ENCODE assay signal across 8 cellular contexts in the genomic region with DNA sequence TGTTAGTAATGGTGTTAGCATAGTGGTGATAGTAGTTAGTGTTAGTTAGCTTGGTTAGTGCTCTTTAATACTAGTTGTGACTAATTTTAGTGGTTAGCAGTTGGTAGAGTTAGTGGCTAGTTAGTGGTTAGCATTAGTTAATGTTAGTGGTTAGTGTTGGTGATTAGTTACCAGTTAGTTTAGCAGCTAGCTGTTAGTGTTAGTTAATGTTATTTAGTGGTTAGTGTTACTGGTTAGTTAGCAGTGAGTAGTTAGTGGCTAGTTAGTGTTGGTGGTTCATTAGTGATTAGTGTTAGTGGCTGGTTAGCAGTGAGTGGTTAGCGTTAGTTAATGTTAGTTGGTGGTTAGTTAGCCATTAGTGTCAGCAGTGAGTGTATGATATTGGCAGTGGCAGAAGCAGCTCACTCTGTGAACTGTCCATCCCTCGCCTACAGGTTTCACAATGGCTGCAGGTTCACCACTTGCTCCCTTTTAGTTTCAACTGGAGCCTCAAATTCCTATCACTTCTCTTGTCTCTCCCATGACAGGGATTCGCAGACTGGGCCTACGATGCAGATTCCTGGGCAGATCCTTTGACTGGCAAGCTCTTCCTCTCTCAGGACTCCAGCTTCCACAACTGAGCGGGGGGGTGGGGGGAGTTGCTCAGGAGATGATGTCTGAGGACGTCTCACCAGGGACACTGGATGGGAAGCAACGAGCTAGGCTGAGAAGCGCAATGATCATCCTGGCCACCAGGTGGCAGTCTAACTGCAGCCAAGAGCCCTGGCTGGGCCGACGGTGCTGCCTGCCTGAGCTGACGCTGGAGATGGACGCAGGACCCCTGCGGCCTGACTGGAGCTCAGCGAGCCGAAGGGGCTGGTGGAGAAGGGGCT. TPM values are rescaled to one million over a fixed set of nuclear protein-coding genes. Genes with fewer than 3 reads are reported as not detected.
DNase-seq lines count a peak whose midpoint lies in the region; FAIRE-seq and TF ChIP-seq lines count a peak whose summit lies in the region.

No MANE protein-coding gene starts in this region.

- no peaks in the 10 kb centered on the region for H3K36me3 Mint-ChIP-seq in osteocyte (ENCODE audit: unreplicated experiment)

- H3K27ac ChIP-seq in GM23248 (no peak overlapping the region), KMS-11 (no peak overlapping the region), RWPE1 (no peak overlapping the region), tibial nerve (no peak overlapping the region)

- no peaks in the 10 kb centered on the region for H3F3A ChIP-seq in GM23248 (ENCODE audit: insufficient read depth)

- no peak for TF ChIP-seq POLR2A in tibial nerve (IDR thresholded peaks at IDR 0.05)

- H3K4me1 ChIP-seq in GM23248 (ENCODE audit: insufficient read depth), result no peaks in the 10 kb centered on the region
- no peaks in the 10 kb centered on the region for H3K4me1 ChIP-seq in KMS-11 (ENCODE audit: low read depth, poor library complexity, severe bottlenecking)
- H3K4me1 ChIP-seq in tibial nerve, result peaks cover 0 to 25% (median 0%) of the 10 kb centered on the region in 4 donors

- H3K4me3 ChIP-seq in GM23248, result no peak overlapping the region
- H3K4me3 ChIP-seq in KMS-11 (IDR thresholded peaks at IDR 0.05; ENCODE audit: insufficient read depth, low read depth, low read length), result no peak overlapping the region
- H3K4me3 ChIP-seq in tibial nerve, result peak overlapping the region in 1 of 4 donors; percentile 34

- H3K9me3 ChIP-seq in GM23248 (ENCODE audit: low read depth), result no peaks in the 10 kb centered on the region
- no peaks in the 10 kb centered on the region for H3K9me3 ChIP-seq in tibial nerve

- CTCF ChIA-PET in RWPE1 (lab: Yijun Ruan, JAX), result interaction anchor here (0.5 to 6.2 kb wide), 21 partner anchors 9 to 289 kb away, joined by 3 to 108 read pairs (median 4); no protein-coding TSS in a partner anchor

- H3K9ac ChIP-seq in GM23248 (no peak overlapping the region), KMS-11 (no peak overlapping the region)

- H3K4me1 Mint-ChIP-seq in osteocyte (ENCODE audit: unreplicated experiment), result peaks cover 8% of the 10 kb centered on the region

- peaks cover 27% of the 10 kb centered on the region for H3K27me3 ChIP-seq in GM23248 (replicated peaks; ENCODE audit: insufficient read depth)
- no peaks in the 10 kb centered on the region for H3K27me3 ChIP-seq in KMS-11 (ENCODE audit: insufficient read depth, low read depth)
- H3K27me3 ChIP-seq in tibial nerve, result no peaks in the 10 kb centered on the region

- no peaks in the 10 kb centered on the region for H3K9me2 ChIP-seq in GM23248 (ENCODE audit: insufficient read depth)

- peaks cover 74% of the 10 kb centered on the region for H3K27me3 Mint-ChIP-seq in osteocyte (ENCODE audit: unreplicated experiment)

- no peak overlapping the region for H3K4me2 ChIP-seq in GM23248 (ENCODE audit: unreplicated experiment)
- H3K4me2 ChIP-seq in KMS-11, result peak overlapping the region; percentile 11; the same call in 1 of the 2 replicates

- TF ChIP-seq EP300 in tibial nerve (IDR thresholded peaks at IDR 0.05), result no peak

- H3K36me3 ChIP-seq in GM23248 (ENCODE audit: low read depth) (no peaks in the 10 kb centered on the region), KMS-11 (ENCODE audit: insufficient read depth) (no peaks in the 10 kb centered on the region), tibial nerve (no peaks in the 10 kb centered on the region)

- H4K20me1 ChIP-seq in GM23248 (ENCODE audit: insufficient read depth) (no peaks in the 10 kb centered on the region), KMS-11 (ENCODE audit: insufficient read depth) (no peaks in the 10 kb centered on the region)

- WGBS in GM23248 (ENCODE audit: low coverage in 1 of 2, low lambda C conversion rate in 2 of 2, missing lambda C conversion rate in 2 of 2), 2 experiments, result 9 to 11% methylated on average over 15 of the region's 15 CpGs
- WGBS in tibial nerve, 2 donors, result 9 to 12% methylated on average over 11 to 14 of the region's 15 CpGs

- TF ChIP-seq CTCF in KMS-11 (conservative IDR thresholded peaks at IDR 0.05; ENCODE audit: low read depth, low read length) (peak; percentile 94), RWPE1 (conservative IDR thresholded peaks at IDR 0.05; ENCODE audit: low read depth) (peak; percentile 97), osteocyte (IDR thresholded peaks at IDR 0.05) (peak; percentile 95), tibial nerve (IDR thresholded peaks at IDR 0.05) (peak; percentile 86 to 94 (median 93))

- H3K9me3 Mint-ChIP-seq in osteocyte (ENCODE audit: unreplicated experiment), result no peaks in the 10 kb centered on the region

- H3K4me3 Mint-ChIP-seq in osteocyte (ENCODE audit: unreplicated experiment), result peak overlapping the region; percentile 45

- FAIRE-seq in frontal cortex (lab: Jason Lieb, UNC), result no peak

- H3K27ac Mint-ChIP-seq in osteocyte (ENCODE audit: unreplicated experiment), result no peak overlapping the region

- peak; percentile 93 for DNase-seq in GM03348 (ENCODE audit: low spot score)
- peak; percentile 82 for DNase-seq in GM23248
- peak; percentile 80 for DNase-seq in RWPE1 (ENCODE audit: low spot score)
- peak; percentile 54 for DNase-seq in activated T-helper 9 cell treated with anti-CD3 and anti-CD28 coated beads, Interleukin-2, amount 50 U/mL, for 16 hours (ENCODE audit: low read depth)
- peak; percentile 56 to 80 for DNase-seq in frontal cortex (ENCODE audit: low spot score in 2 of 2)
- peak; percentile 95 for DNase-seq in osteocyte (ENCODE audit: extremely low spot score, unreplicated experiment)
- peak; percentile 78 to 86 for DNase-seq in tibial nerve (ENCODE audit: low spot score in 2 of 2)

- POLR2A ChIA-PET in RWPE1 (lab: Yijun Ruan, JAX; ENCODE audit: low non-redundant PET), result interaction anchor here (1.2 kb wide), 1 partner anchor 140 kb away, joined by 3 read pairs; no protein-coding TSS in a partner anchor

- in situ Hi-C loops in GM23248 (cut with MboI), result no loop called here

- H2AFZ ChIP-seq in GM23248 (no peak overlapping the region), KMS-11 (ENCODE audit: low read depth) (peak overlapping the region; percentile 33; the same call in 1 of the 2 replicates)

- H3K79me2 ChIP-seq in GM23248 (ENCODE audit: insufficient read depth) (no peaks in the 10 kb centered on the region), KMS-11 (ENCODE audit: insufficient read depth, low read depth) (no peaks in the 10 kb centered on the region)

RNA-seq across cellular contexts. Expression of gene GHRHR, which starts 19.5 kb away (rescaled TPM):
- not detected in 2 replicates for total RNA-seq in GM23248 (2014; rRNA removed; shearing (Covaris generic))
- not detected in 2 replicates for polyA plus RNA-seq in GM23248 (2016; fragmentation: Nextera tagmentation; extraction: Ambion mirVana)
- total RNA-seq in frontal cortex (not detected), osteocyte (not detected in 2 replicates), tibial nerve (not detected)
